In the genomic region with DNA sequence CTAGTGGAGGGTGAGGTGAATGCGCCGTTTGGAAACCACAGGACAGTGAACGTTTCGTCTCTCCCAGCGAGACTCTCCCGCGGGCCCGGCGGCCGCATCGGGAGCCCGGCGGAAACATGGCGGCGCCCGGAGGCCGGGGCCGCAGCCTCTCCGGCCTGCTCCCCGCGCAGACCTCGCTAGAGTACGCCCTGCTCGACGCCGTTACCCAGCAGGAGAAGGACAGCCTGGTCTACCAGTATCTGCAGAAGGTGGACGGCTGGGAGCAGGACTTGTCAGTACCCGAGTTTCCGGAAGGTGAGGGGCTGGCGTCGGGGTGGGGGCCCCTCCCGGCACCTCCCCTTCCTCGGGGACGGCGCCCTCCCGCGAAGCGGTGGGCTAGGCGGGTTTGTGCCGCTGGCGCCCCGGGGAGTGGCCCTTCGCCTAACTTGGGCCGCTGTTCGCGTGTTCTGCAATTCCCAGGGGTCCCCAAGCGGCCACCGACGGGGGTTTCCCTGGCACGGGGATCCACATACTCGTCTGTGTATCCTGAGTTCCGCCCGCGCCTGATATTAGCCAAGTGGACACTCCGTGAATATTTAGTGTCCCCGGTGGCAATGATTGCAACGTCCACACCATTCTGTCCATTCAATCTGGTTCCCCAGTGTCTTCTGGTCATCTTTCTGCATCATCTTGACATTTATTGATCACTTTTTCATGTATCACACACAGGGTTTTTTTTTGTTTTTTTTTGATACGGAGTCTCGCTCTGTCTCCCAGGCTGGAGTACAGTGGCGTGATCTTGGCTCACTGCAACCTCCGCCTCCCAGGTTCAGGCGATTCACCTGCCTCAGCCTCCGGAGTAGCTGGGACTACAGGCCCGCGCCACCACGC, we compare ENCODE assay signal across 8 cellular contexts. TPM values are rescaled to one million over a fixed set of nuclear protein-coding genes. Genes with fewer than 3 reads are reported as not detected.
DNase-seq lines count a peak whose midpoint lies in the region; ATAC-seq and TF ChIP-seq lines count a peak whose summit lies in the region.

No MANE protein-coding gene starts in this region.

- in situ Hi-C loops in gastrocnemius medialis (cut with MboI; ENCODE audit: low sequenced_read_pairs in 4 of 4): no loop called here

- peak; percentile 10 for DNase-seq in DMS53 treated with DMSO at 0.1 percent for 48 hours (lab: John Stamatoyannopoulos, UW; ENCODE audit: unreplicated experiment)
- DNase-seq in T-helper 9 cell: peak; percentile 24
- DNase-seq in gastrocnemius medialis: peak; percentile 41 to 55
- DNase-seq in NCI-H2196 treated with DMSO at 0.1 percent for 48 hours (lab: John Stamatoyannopoulos, UW; ENCODE audit: unreplicated experiment): no peak

- H3K9me3 Mint-ChIP-seq in brain: peaks cover 0 to 3% (median 0%) of the 10 kb centered on the region in 5 experiments

- ATAC-seq in GM21360 (IDR thresholded peaks at IDR 0.05; ENCODE audit: unreplicated experiment) (peak; percentile 34), gastrocnemius medialis (peak; percentile 72 to 73)

- H3K4me1 Mint-ChIP-seq in brain: peaks cover 78% of the 10 kb centered on the region

- H3K27me3 Mint-ChIP-seq in brain: peaks cover 20% of the 10 kb centered on the region

- TF ChIP-seq CTCF in brain (conservative IDR thresholded peaks at IDR 0.05): peak in 1 of 2 experiments; percentile 31
- peak in 2 of 5 experiments; percentile 11 to 33 for TF ChIP-seq CTCF in gastrocnemius medialis (IDR thresholded peaks at IDR 0.05 in 4 of 5, conservative IDR thresholded peaks at IDR 0.05 in 1 of 5)

- H3K4me3 ChIP-seq in HUES48 (ENCODE audit: low read depth, low read length) (peak overlapping the region; percentile 88), iPS-15b (ENCODE audit: low read depth, low read length) (peak overlapping the region; percentile 93), gastrocnemius medialis (peak overlapping the region; percentile 74 to 99 (median 94))

- H3K4me1 ChIP-seq in HUES48 (ENCODE audit: control insufficient read depth, insufficient read depth, low read length) (peaks cover 27% of the 10 kb centered on the region), iPS-15b (ENCODE audit: control insufficient read depth, insufficient read depth, low read length) (peaks cover 2% of the 10 kb centered on the region), gastrocnemius medialis (peaks cover 58 to 67% of the 10 kb centered on the region in 2 donors)

- H3K36me3 Mint-ChIP-seq in brain: peaks cover 11% of the 10 kb centered on the region

- TF ChIP-seq POLR2A in gastrocnemius medialis (IDR thresholded peaks at IDR 0.05): peak; percentile 29 to 37

- H3K9me3 ChIP-seq in HUES48 (ENCODE audit: control insufficient read depth, insufficient read depth, low read length) (no peaks in the 10 kb centered on the region), iPS-15b (ENCODE audit: control insufficient read depth, insufficient read depth, low read length) (no peaks in the 10 kb centered on the region), gastrocnemius medialis (no peaks in the 10 kb centered on the region)

- H3K27ac ChIP-seq in HUES48 (ENCODE audit: low read depth, low read length): peak overlapping the region; percentile 94
- peak overlapping the region; percentile 90 to 96 (median 94) for H3K27ac ChIP-seq in gastrocnemius medialis

- peak overlapping the region; percentile 94 to 100 (median 95) for H3K4me3 Mint-ChIP-seq in brain

- H3K9ac ChIP-seq in HUES48 (ENCODE audit: low read depth, low read length): peak overlapping the region; percentile 92
- peak overlapping the region; percentile 93 for H3K9ac ChIP-seq in iPS-15b (ENCODE audit: low read depth, low read length)

- no peaks in the 10 kb centered on the region for H3K27me3 ChIP-seq in HUES48 (ENCODE audit: control insufficient read depth, insufficient read depth, low read length)
- H3K27me3 ChIP-seq in iPS-15b (ENCODE audit: control insufficient read depth, insufficient read depth, low read length): no peaks in the 10 kb centered on the region
- no peaks in the 10 kb centered on the region for H3K27me3 ChIP-seq in gastrocnemius medialis

- H3K36me3 ChIP-seq in HUES48 (ENCODE audit: control insufficient read depth, insufficient read depth, low read length) (peaks cover 19% of the 10 kb centered on the region), iPS-15b (ENCODE audit: control insufficient read depth, insufficient read depth, low read length) (peaks cover 4% of the 10 kb centered on the region), gastrocnemius medialis (peaks cover 0 to 9% of the 10 kb centered on the region in 2 donors)

- H3K27ac Mint-ChIP-seq in brain: peak overlapping the region; percentile 99 to 100 (median 100)

- intact Hi-C loops in gastrocnemius medialis (cut with DNase I; ENCODE audit: low total_unique reads): loop anchor here (5.0 to 10.0 kb wide), 2 partner anchors 170 to 317 kb away; a partner anchor contains a TSS

RNA-seq across cellular contexts. Expression of a gene that starts 0.5 kb away (rescaled TPM):
- 1.8 TPM for polyA plus RNA-seq in brain (ENCODE audit: insufficient read depth, low read depth, low replicate concordance)
- total RNA-seq in gastrocnemius medialis: 100 to 1,000 TPM in 1 of 4 donors, 10 to 100 TPM in 3; 11.4 to 109 (median 40.7) TPM

RNA-seq across cellular contexts. Expression of a gene that starts 1.1 kb away (rescaled TPM):
- polyA plus RNA-seq in brain (ENCODE audit: insufficient read depth, low read depth, low replicate concordance): 3.9 TPM
- 1 to 10 TPM; 2.6 to 4.7 (median 3.8) TPM for total RNA-seq in gastrocnemius medialis
